In the genomic region with DNA sequence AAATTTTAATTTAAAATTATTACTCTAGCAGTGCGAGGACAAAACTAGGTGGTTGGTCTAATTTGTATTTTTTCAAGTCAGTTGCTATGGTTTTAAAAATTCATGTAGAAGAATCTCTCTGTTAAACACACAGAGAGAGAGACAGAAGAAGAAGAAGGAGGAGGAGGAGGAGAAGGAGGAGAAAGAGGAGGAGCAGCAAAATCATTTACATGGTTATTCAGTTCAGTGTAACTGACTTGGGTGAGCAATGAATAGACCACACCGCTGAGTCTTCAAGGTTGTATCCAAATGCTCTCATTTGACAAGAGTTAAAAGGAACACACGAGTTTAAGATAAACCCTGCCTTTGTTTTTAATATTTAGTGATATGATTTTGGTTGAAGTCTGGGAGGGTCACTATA, we compare ENCODE assay signal across 18 cellular contexts.
"Had no signal": no experiment of that assay in that cellular context is flagged by ENCODE, and none has a peak within 500 bp of the region (broad histone marks: within the 10 kb centered on the region; RNA-seq: fewer than 3 reads in every experiment).

No MANE protein-coding gene starts in this region.

- H3K9me3 ChIP-seq: breast epithelium, esophagus squamous epithelium, thoracic aorta had no signal

- DNase-seq: activated CD4-positive, alpha-beta T cell treated with anti-CD3 and anti-CD28 coated beads, Interleukin-2, amount 50 U/mL, for 4 hours; activated effector memory CD4-positive, alpha-beta T cell treated with anti-CD3 and anti-CD28 coated beads, Interleukin-2, amount 50 U/mL, for 16 hours; activated naive CD4-positive, alpha-beta T cell treated with anti-CD3 and anti-CD28 coated beads, Interleukin-2, amount 50 U/mL, for 16 hours; activated T-cell treated with anti-CD3 and anti-CD28 coated beads, Interleukin-2, amount 50 U/mL, for 72 hours; aorta; cortex of kidney; effector CD4-positive, alpha-beta T cell; esophagus squamous epithelium; left colon; midbrain; nephron progenitor cell; nucleus accumbens; posterior cingulate gyrus; stimulated activated naive B cell treated with anti-CD40 and anti-IgM and Interleukin-4, amounts not matched to agents 10 μg/mL and 1 μg/mL and 100 μg/mL, for 72 hours; T-helper 17 cell had no signal

- H3K27ac Mint-ChIP-seq: activated T-cell treated with anti-CD3 and anti-CD28 coated beads, Interleukin-2, amount 50 U/mL, for 72 hours; nephron progenitor cell; stimulated activated naive B cell treated with anti-CD40 and anti-IgM and Interleukin-4, amounts not matched to agents 10 μg/mL and 1 μg/mL and 100 μg/mL, for 72 hours; T-helper 17 cell had no signal

- H3K4me3 Mint-ChIP-seq: activated T-cell treated with anti-CD3 and anti-CD28 coated beads, Interleukin-2, amount 50 U/mL, for 72 hours; nephron progenitor cell; stimulated activated naive B cell treated with anti-CD40 and anti-IgM and Interleukin-4, amounts not matched to agents 10 μg/mL and 1 μg/mL and 100 μg/mL, for 72 hours; T-helper 17 cell had no signal

- H3K4me1 Mint-ChIP-seq: stimulated activated naive B cell treated with anti-CD40 and anti-IgM and Interleukin-4, amounts not matched to agents 10 μg/mL and 1 μg/mL and 100 μg/mL, for 72 hours; T-helper 17 cell had no signal

- H3K27me3 Mint-ChIP-seq: stimulated activated naive B cell treated with anti-CD40 and anti-IgM and Interleukin-4, amounts not matched to agents 10 μg/mL and 1 μg/mL and 100 μg/mL, for 72 hours; T-helper 17 cell had no signal

- H3K36me3 ChIP-seq: breast epithelium, esophagus squamous epithelium, thoracic aorta had no signal

- H3K4me1 ChIP-seq: breast epithelium had no signal

- H3K27ac ChIP-seq: breast epithelium, esophagus squamous epithelium, thoracic aorta had no signal

- H3K27me3 ChIP-seq: breast epithelium, esophagus squamous epithelium had no signal

- ATAC-seq: activated T-cell treated with anti-CD3 and anti-CD28 coated beads, Interleukin-2, amount 50 U/mL, for 72 hours; stimulated activated naive B cell treated with anti-CD40 and anti-IgM and Interleukin-4, amounts not matched to agents 10 μg/mL and 1 μg/mL and 100 μg/mL, for 72 hours; T-helper 17 cell had no signal

- H3K4me3 ChIP-seq: breast epithelium, esophagus squamous epithelium, lung, thoracic aorta had no signal

- H3K9me3 Mint-ChIP-seq: nephron progenitor cell had no signal

- H3K36me3 Mint-ChIP-seq: stimulated activated naive B cell treated with anti-CD40 and anti-IgM and Interleukin-4, amounts not matched to agents 10 μg/mL and 1 μg/mL and 100 μg/mL, for 72 hours had no signal
